Comparison of ENCODE assay signal across 22 cellular contexts in the genomic region with DNA sequence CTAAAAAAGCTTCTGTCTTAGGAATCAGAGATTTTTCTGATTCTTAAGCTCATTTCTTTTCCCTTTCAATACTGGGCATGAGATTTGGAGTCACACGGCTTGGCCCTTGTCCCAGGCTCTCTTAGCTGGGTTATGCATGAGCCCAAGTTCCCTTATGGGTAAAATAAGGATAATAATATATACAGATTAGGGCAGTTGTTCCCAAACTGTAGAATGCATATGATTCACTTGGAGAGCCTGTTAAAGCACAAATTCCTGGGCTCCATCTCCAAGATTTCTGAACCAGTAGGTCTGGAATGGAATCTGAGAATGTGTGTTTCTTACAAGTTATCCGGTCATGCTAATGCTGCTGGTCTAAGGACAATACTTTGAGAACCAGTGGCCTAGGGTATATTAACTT.
DNase-seq lines count a peak whose midpoint lies in the region; ATAC-seq, FAIRE-seq and TF ChIP-seq lines count a peak whose summit lies in the region.
"Had no signal": no experiment of that assay in that cellular context is flagged by ENCODE, and none has a peak within 500 bp of the region (broad histone marks: within the 10 kb centered on the region; RNA-seq: fewer than 3 reads in every experiment).

No MANE protein-coding gene starts in this region.

- no peak for ATAC-seq in esophagus mucosa
- ATAC-seq: lower lobe of right lung, T-helper 17 cell had no signal

- H2AFZ ChIP-seq in trophoblast cell (ENCODE audit: insufficient read depth, low read length, poor library complexity): no peak overlapping the region

- H2AK5ac ChIP-seq in trophoblast cell (ENCODE audit: low read length): no peak overlapping the region

- no peaks in the 10 kb centered on the region for H3K27me3 ChIP-seq in trophoblast cell (ENCODE audit: insufficient read depth, low read length)
- no peaks in the 10 kb centered on the region for H3K27me3 ChIP-seq in small intestine (ENCODE audit: control insufficient read depth in 2 of 2, insufficient read depth in 2 of 2, low read length in 2 of 2)

- no peak overlapping the region for H3K4ac ChIP-seq in trophoblast cell (ENCODE audit: low read depth, low read length)

- no peak overlapping the region for H3K14ac ChIP-seq in trophoblast cell (ENCODE audit: low read length)

- H3K79me2 ChIP-seq in trophoblast cell (ENCODE audit: control insufficient read depth, insufficient read depth, low read length, poor library complexity): no peaks in the 10 kb centered on the region

- H2BK120ac ChIP-seq in trophoblast cell (ENCODE audit: insufficient read depth, low read length, poor library complexity): no peak overlapping the region

- H4K12ac ChIP-seq in trophoblast cell (ENCODE audit: low read depth, low read length): no peak overlapping the region

- no peak overlapping the region for H4K91ac ChIP-seq in trophoblast cell (ENCODE audit: low read depth, low read length)

- H3K27ac ChIP-seq in trophoblast cell (ENCODE audit: low read depth, low read length): no peak overlapping the region
- H3K27ac ChIP-seq in small intestine (ENCODE audit: low read depth in 1 of 2, low read length in 1 of 2): no peak overlapping the region
- H3K27ac ChIP-seq: C4-2B, lower lobe of right lung had no signal

- H3K18ac ChIP-seq in trophoblast cell (ENCODE audit: low read length): no peak overlapping the region

- in situ Hi-C loops in GM13976 (cut with MboI; ENCODE audit: low sequenced_read_pairs, unreplicated experiment): no loop called here

- H3K9me3 ChIP-seq in trophoblast cell (ENCODE audit: insufficient read depth, low read depth, low read length) (no peaks in the 10 kb centered on the region), small intestine (ENCODE audit: control insufficient read depth, low read depth) (no peaks in the 10 kb centered on the region)
- H3K9me3 ChIP-seq: lower lobe of right lung had no signal

- TF ChIP-seq CTCF in fibroblast of the aortic adventitia (IDR thresholded peaks at IDR 0.05; ENCODE audit: insufficient read depth, low read length) (no peak), GM13976 (IDR thresholded peaks at IDR 0.05; ENCODE audit: borderline replicate concordance, control extremely low read depth, extremely low read depth, insufficient read depth, missing control alignments) (no peak)

- H3K4me3 ChIP-seq in fibroblast of the aortic adventitia (ENCODE audit: low read depth, low read length): no peak overlapping the region
- H3K4me3 ChIP-seq in trophoblast cell (ENCODE audit: low read depth, low read length): no peak overlapping the region
- no peak overlapping the region for H3K4me3 ChIP-seq in small intestine (ENCODE audit: low read depth in 1 of 2, low read length in 2 of 2)
- H3K4me3 ChIP-seq: lower lobe of right lung had no signal

- H3K4me2 ChIP-seq in trophoblast cell (ENCODE audit: low read length): no peak overlapping the region

- H4K8ac ChIP-seq in trophoblast cell (ENCODE audit: low read depth, low read length): no peak overlapping the region

- no peaks in the 10 kb centered on the region for H3K79me1 ChIP-seq in trophoblast cell (ENCODE audit: low read length)

- FAIRE-seq in small intestine (lab: Jason Lieb, UNC): no peak
- FAIRE-seq: bronchial epithelial cell, D721Med, frontal cortex, GM18507, kidney had no signal

- no peak overlapping the region for H3K23ac ChIP-seq in trophoblast cell (ENCODE audit: low read length)

- no peak overlapping the region for H2BK5ac ChIP-seq in trophoblast cell (ENCODE audit: low read depth, low read length, poor library complexity)

- no peak overlapping the region for H3K9ac ChIP-seq in trophoblast cell (ENCODE audit: low read length)

- no peak overlapping the region for H2BK12ac ChIP-seq in trophoblast cell (ENCODE audit: low read length)

- H3K36me3 ChIP-seq in trophoblast cell (ENCODE audit: control insufficient read depth in 1 of 2, insufficient read depth in 2 of 2, low read length in 2 of 2): no peaks in the 10 kb centered on the region
- no peaks in the 10 kb centered on the region for H3K36me3 ChIP-seq in small intestine (ENCODE audit: control insufficient read depth in 2 of 2, insufficient read depth in 2 of 2, low read length in 2 of 2)
- H3K36me3 ChIP-seq: lower lobe of right lung had no signal

- WGBS in trophoblast cell (ENCODE audit: extremely low coverage, insufficient coverage, insufficient read length): no CpG with 5 or more reads among the region's 2 CpGs
- 80 to 90% (median 90%) methylated on average over 2 of the region's 2 CpGs for WGBS in small intestine, 3 donors

- H3K4me1 ChIP-seq in trophoblast cell (ENCODE audit: control insufficient read depth in 1 of 2, insufficient read depth in 2 of 2, low read length in 2 of 2) (no peaks in the 10 kb centered on the region), small intestine (ENCODE audit: control insufficient read depth in 2 of 2, insufficient read depth in 1 of 2, low read depth in 1 of 2, low read length in 1 of 2) (no peaks in the 10 kb centered on the region)

- DNase-seq in Ammon's horn (ENCODE audit: low spot score) (peak; percentile 46), amniotic epithelial cell (ENCODE audit: low read depth) (peak; percentile 7), fibroblast of the aortic adventitia (ENCODE audit: low read depth) (peak; percentile 77), trophoblast cell (peak; percentile 5 to 70), small intestine (no peak), KG1 (lab: John Stamatoyannopoulos, UW) (no peak), GM13976 (ENCODE audit: low spot score) (no peak)
- DNase-seq: activated CD4-positive, alpha-beta T cell treated with anti-CD3 and anti-CD28 coated beads for 48 hours; activated naive CD8-positive, alpha-beta T cell treated with anti-CD3 and anti-CD28 coated beads for 36 hours; HCEC 1CT; KBM-7; kidney; lower lobe of right lung; NCI-H526 treated with DMSO at 0.1 percent for 48 hours; retina; T-helper 17 cell had no signal

Comparison
In these comparisons a context has a peak if more than half of its experiments do, and no peak if none do; other contexts are left out.
1. DNase-seq: peak in Ammon's horn (single experiment), amniotic epithelial cell (single experiment), fibroblast of the aortic adventitia (single experiment) and trophoblast cell (2 of 2); none in small intestine (single experiment), KG1 (single experiment) and GM13976 (single experiment).